In genomic region chr3:177610262-177610661, GRCh38 we compare ENCODE assay signal across 21 cellular contexts.
A peak's percentile ranks its signal among the peaks of the same experiment; 100 is the strongest.
DNase-seq lines count a peak whose midpoint lies in the region; ATAC-seq, FAIRE-seq and TF ChIP-seq lines count a peak whose summit lies in the region.
"Had no signal": no experiment of that assay in that cellular context is flagged by ENCODE, and none has a peak within 500 bp of the region (broad histone marks: within the 10 kb centered on the region; RNA-seq: fewer than 3 reads in every experiment).

No MANE protein-coding gene starts in this region.

- H2AK5ac ChIP-seq in H9 (ENCODE audit: insufficient read length, low read length) = no peak overlapping the region
- no peak overlapping the region for H2AK5ac ChIP-seq in H1 (ENCODE audit: low read depth, low read length)

- H3K4me1 Mint-ChIP-seq in H9 (peaks cover 44 to 55% of the 10 kb centered on the region in 2 experiments), osteocyte (ENCODE audit: unreplicated experiment) (peaks cover 74% of the 10 kb centered on the region)

- H3K4me3 ChIP-seq in H1 (ENCODE audit: extremely low read depth in 1 of 4, insufficient read depth in 2 of 4, low read depth in 3 of 4, low read length in 4 of 4) (no peak overlapping the region), iPS-20b (ENCODE audit: low read length) (no peak overlapping the region; the same call in 1 of the 2 replicates)

- H3K36me3 Mint-ChIP-seq in H9 (ENCODE audit: insufficient read depth in 1 of 3, low read depth in 3 of 3) = peaks cover 0 to 4% (median 1%) of the 10 kb centered on the region in 3 experiments; a peak in 4 of 7 replicates
- H3K36me3 Mint-ChIP-seq in osteocyte (ENCODE audit: unreplicated experiment) = no peaks in the 10 kb centered on the region

- no peak overlapping the region for H2BK15ac ChIP-seq in H9 (ENCODE audit: low read depth, low read length)
- H2BK15ac ChIP-seq in H1 (ENCODE audit: low read length) = no peak overlapping the region

- H3T11ph ChIP-seq in H9 (ENCODE audit: low read length) = no peak overlapping the region

- H4K8ac ChIP-seq in H9 (replicated peaks; ENCODE audit: insufficient read length, low read depth, low read length) = no peak overlapping the region
- no peak overlapping the region for H4K8ac ChIP-seq in H1 (ENCODE audit: extremely low read depth, insufficient read depth, low read length)

- peaks cover 11% of the 10 kb centered on the region for H3K4me1 ChIP-seq in H9 (ENCODE audit: insufficient read depth, low read length)
- H3K4me1 ChIP-seq in H1 (replicated peaks in 1 of 4; ENCODE audit: control insufficient read depth in 3 of 4, insufficient read depth in 4 of 4, low read length in 3 of 4) = peaks cover 0 to 10% (median 7%) of the 10 kb centered on the region in 4 experiments; a peak in 5 of 7 replicates
- H3K4me1 ChIP-seq in iPS-20b (ENCODE audit: insufficient read depth, low read length) = peaks cover 26% of the 10 kb centered on the region

- H3K27me3 ChIP-seq in H9 (ENCODE audit: insufficient read depth, low read length) = no peaks in the 10 kb centered on the region
- no peaks in the 10 kb centered on the region for H3K27me3 ChIP-seq in H1 (replicated peaks in 1 of 4; ENCODE audit: control insufficient read depth in 3 of 4, extremely low read depth in 1 of 4, insufficient read depth in 3 of 4, low read length in 3 of 4)
- H3K27me3 ChIP-seq in iPS-20b (ENCODE audit: insufficient read depth, low read length) = no peaks in the 10 kb centered on the region

- no CpG with 5 or more reads among the region's 2 CpGs for whole genome bisulfite sequencing in H9 (ENCODE audit: extremely low coverage, insufficient read length, low lambda C conversion rate)
- WGBS in H1 (ENCODE audit: extremely low coverage in 1 of 2, insufficient coverage in 1 of 2, insufficient read length in 1 of 2, insufficient replicate concordance in 2 of 2, low coverage in 1 of 2, low lambda C conversion rate in 2 of 2, missing lambda C conversion rate in 1 of 2), 2 experiments = 68% methylated on average over 2 of the region's 2 CpGs; no CpG with 5 or more reads in 1 of the 2 experiments

- no peak overlapping the region for H3K14ac ChIP-seq in H9 (ENCODE audit: insufficient read depth, low read length)
- H3K14ac ChIP-seq in H1 (ENCODE audit: insufficient read length) = no peak overlapping the region

- peak in 1 of 2 experiments; percentile 82; a peak in 1 of 3 replicates for TF ChIP-seq EP300 in H1 (IDR thresholded peaks at IDR 0.05; ENCODE audit: borderline replicate concordance in 1 of 2, low read depth in 2 of 2, low read length in 2 of 2)

- H3K9ac ChIP-seq in H9 (ENCODE audit: extremely low read depth, insufficient read length, low read length) = no peak overlapping the region
- H3K9ac ChIP-seq in H1 (replicated peaks in 1 of 4; ENCODE audit: extremely low read depth in 1 of 4, low read depth in 3 of 4, low read length in 3 of 4) = no peak overlapping the region
- peak overlapping the region; percentile 56; the same call in 1 of the 2 replicates for H3K9ac ChIP-seq in iPS-20b (ENCODE audit: low read depth, low read length)
- H3K9ac ChIP-seq: KMS-11 had no signal

- POLR2A ChIA-PET in H1 (lab: Charles Lee; ENCODE audit: partially characterized antibody) = interaction anchor here (2.1 kb wide), 1 partner anchor 251 kb away, joined by 6 read pairs; no protein-coding TSS in a partner anchor

- peaks cover 3 to 5% of the 10 kb centered on the region in 2 experiments; a peak in 4 of 5 replicates for H3K9me3 Mint-ChIP-seq in H9
- H3K9me3 Mint-ChIP-seq in osteocyte (ENCODE audit: unreplicated experiment) = no peaks in the 10 kb centered on the region

- H2BK5ac ChIP-seq in H9 (ENCODE audit: insufficient read length, low read length) = no peak overlapping the region
- H2BK5ac ChIP-seq in H1 (ENCODE audit: low read depth, low read length) = peak overlapping the region; percentile 68; the same call in 1 of the 2 replicates

- no peak overlapping the region for H2BK120ac ChIP-seq in H9 (ENCODE audit: low read depth, low read length, poor library complexity, severe bottlenecking)
- no peak overlapping the region for H2BK120ac ChIP-seq in H1 (replicated peaks; ENCODE audit: low read depth, low read length)

- ATAC-seq in HG03108 (IDR thresholded peaks at IDR 0.05; ENCODE audit: unreplicated experiment) (no peak), HG02970 (IDR thresholded peaks at IDR 0.05; ENCODE audit: low FRiP score, unreplicated experiment) (no peak)
- ATAC-seq: PC-3 had no signal

- CTCF ChIA-PET in H1 (lab: Charles Lee; ENCODE audit: partially characterized antibody) = no interaction called here

- intact Hi-C loops in head of caudate nucleus (cut with DNase I) = no loop called here

- H3K27me3 Mint-ChIP-seq in H9 (ENCODE audit: low read depth) (no peaks in the 10 kb centered on the region), osteocyte (ENCODE audit: unreplicated experiment) (no peaks in the 10 kb centered on the region)
- H3K27me3 Mint-ChIP-seq: B cell had no signal

- no peaks in the 10 kb centered on the region for H3K23me2 ChIP-seq in H9 (ENCODE audit: insufficient read length, low read depth, low read length, poor library complexity, severe bottlenecking)
- H3K23me2 ChIP-seq in H1 (ENCODE audit: low read depth, low read length) = no peaks in the 10 kb centered on the region

- no peak for TF ChIP-seq POLR2A in H1 (IDR thresholded peaks at IDR 0.05; ENCODE audit: control extremely low read depth in 1 of 2, low read depth in 2 of 2, low read length in 2 of 2)

- H3K27ac ChIP-seq in H9 (ENCODE audit: insufficient read length, low read depth, low read length) (peak overlapping the region; percentile 94), H1 (ENCODE audit: low read depth, low read length) (peak overlapping the region; percentile 64), iPS-20b (ENCODE audit: low read length) (peak overlapping the region; percentile 8)
- H3K27ac ChIP-seq: KMS-11, RWPE1 had no signal

- no peak for TF ChIP-seq RAD21 in H1 (IDR thresholded peaks at IDR 0.05 in 1 of 2, conservative IDR thresholded peaks at IDR 0.05 in 1 of 2; ENCODE audit: low read depth in 2 of 2, low read length in 2 of 2)

- H4K5ac ChIP-seq in H9 (ENCODE audit: insufficient read length, low read depth, low read length) (no peak overlapping the region), H1 (ENCODE audit: insufficient read length, low read depth, low read length) (no peak overlapping the region)

- peak; percentile 63 for DNase-seq in H9
- DNase-seq in H1 (ENCODE audit: low read depth in 1 of 2, low spot score in 2 of 2) = no peak
- DNase-seq in osteocyte (ENCODE audit: extremely low spot score, unreplicated experiment) = no peak
- no peak for DNase-seq in head of caudate nucleus
- no peak for DNase-seq in OCI-M2 (lab: John Stamatoyannopoulos, UW; ENCODE audit: unreplicated experiment)
- DNase-seq: 8988T, COR-L47, DMS 273 treated with DMSO at 0.1 percent for 48 hours, DND-41, NCI-H1417 treated with DMSO at 0.1 percent for 48 hours, NCI-H187 treated with DMSO at 0.1 percent for 48 hours, NCI-H345, NCI-H524 treated with DMSO at 0.1 percent for 48 hours, PC-3, SIG-M5 had no signal

- H3K36me3 ChIP-seq in H1 (ENCODE audit: control insufficient read depth in 2 of 4, insufficient read depth in 4 of 4, low read length in 3 of 4) (no peaks in the 10 kb centered on the region), iPS-20b (ENCODE audit: insufficient read depth, low read depth, low read length) (no peaks in the 10 kb centered on the region)

- H3K18ac ChIP-seq in H9 (ENCODE audit: insufficient read length, low read depth, low read length) (no peak overlapping the region), H1 (ENCODE audit: extremely low read depth, low read length) (no peak overlapping the region)

- H3K4me2 ChIP-seq in H9 (ENCODE audit: insufficient read depth, insufficient read length, low read length) (no peak overlapping the region), H1 (ENCODE audit: insufficient read depth in 1 of 2, low read depth in 2 of 2, low read length in 2 of 2) (peak overlapping the region in 1 of 2 experiments; percentile 18; a peak in 1 of 4 replicates)
- H3K4me2 ChIP-seq: KMS-11 had no signal

- H3K79me1 ChIP-seq in H9 (ENCODE audit: insufficient read depth, low read depth, low read length, poor library complexity, severe bottlenecking) (no peaks in the 10 kb centered on the region), H1 (ENCODE audit: low read depth, low read length) (no peaks in the 10 kb centered on the region)

- H4K20me1 ChIP-seq in H9 (ENCODE audit: control insufficient read depth, insufficient read depth, insufficient read length) = no peaks in the 10 kb centered on the region
- H4K20me1 ChIP-seq in H1 (replicated peaks in 1 of 2; ENCODE audit: control insufficient read depth in 1 of 2, insufficient read depth in 2 of 2, low read length in 2 of 2) = no peaks in the 10 kb centered on the region

- TF ChIP-seq CTCF in H9 (conservative IDR thresholded peaks at IDR 0.05) = no peak
- TF ChIP-seq CTCF in H1 (IDR thresholded peaks at IDR 0.05; ENCODE audit: control extremely low read depth in 1 of 3, insufficient read depth in 1 of 3, low read depth in 1 of 3, low read length in 3 of 3) = no peak
- no peak for TF ChIP-seq CTCF in osteocyte (IDR thresholded peaks at IDR 0.05)

- H3K27ac Mint-ChIP-seq in H9 (peak overlapping the region; percentile 90 to 97 (median 97)), osteocyte (ENCODE audit: unreplicated experiment) (peak overlapping the region; percentile 75)
- H3K27ac Mint-ChIP-seq: B cell had no signal

- H3K4me3 Mint-ChIP-seq in H9 (no peak overlapping the region; a peak in 1 of 5 replicates), osteocyte (ENCODE audit: unreplicated experiment) (no peak overlapping the region)
- H3K4me3 Mint-ChIP-seq: B cell had no signal

- H3K9me3 ChIP-seq in H9 (ENCODE audit: control insufficient read depth, low read depth, low read length) (no peaks in the 10 kb centered on the region), H1 (ENCODE audit: insufficient read depth in 2 of 2, low read depth in 1 of 2, low read length in 1 of 2) (no peaks in the 10 kb centered on the region), iPS-20b (ENCODE audit: insufficient read depth, low read depth, low read length) (0 out of 2 replicates have a peak, but pooled peaks cover 3% of the 10 kb centered on the region)

- FAIRE-seq in H1 (lab: Jason Lieb, UNC) = no peak

- H2BK20ac ChIP-seq in H9 (ENCODE audit: low read depth, low read length, poor library complexity, severe bottlenecking) (no peak overlapping the region), H1 (ENCODE audit: low read length) (peak overlapping the region; percentile 52; the same call in 1 of the 2 replicates)

- no peak overlapping the region for H4K91ac ChIP-seq in H9 (ENCODE audit: insufficient read length, low read depth, low read length)
- no peak overlapping the region for H4K91ac ChIP-seq in H1 (replicated peaks; ENCODE audit: insufficient read length, low read length)

- H2AFZ ChIP-seq in H9 (ENCODE audit: low read length) (no peak overlapping the region), H1 (ENCODE audit: low read length) (no peak overlapping the region)

- no peak overlapping the region for H2BK12ac ChIP-seq in H9 (ENCODE audit: insufficient read length, low read depth, low read length)
- H2BK12ac ChIP-seq in H1 (ENCODE audit: low read depth, low read length) = no peak overlapping the region

- H3K23ac ChIP-seq in H9 (ENCODE audit: insufficient read length, low read depth, low read length) (no peak overlapping the region), H1 (ENCODE audit: insufficient read length) (no peak overlapping the region)

- H3K56ac ChIP-seq in H9 (ENCODE audit: insufficient read length, low read depth, low read length) = no peak overlapping the region
- H3K56ac ChIP-seq in H1 (replicated peaks; ENCODE audit: insufficient read length, low read depth, low read length) = no peak overlapping the region

- no peaks in the 10 kb centered on the region for H3K79me2 ChIP-seq in H9 (ENCODE audit: insufficient read depth, low read length)
- no peaks in the 10 kb centered on the region for H3K79me2 ChIP-seq in H1 (ENCODE audit: control insufficient read depth in 1 of 2, insufficient read depth in 2 of 2, low read length in 2 of 2)

- no peak overlapping the region; the same call in 1 of the 2 replicates for H3K4ac ChIP-seq in H9 (ENCODE audit: low read depth, low read length)
- H3K4ac ChIP-seq in H1 (replicated peaks; ENCODE audit: insufficient read length, low read depth, low read length) = no peak overlapping the region

Comparison
In these comparisons a context has a peak if more than half of its experiments do, and no peak if none do; other contexts are left out.
1. H3K27ac ChIP-seq: peak in every context shown above with its lines; median percentile 94 in H9; 64 in H1; 8 in iPS-20b.